In genomic region chr15:66768984-66769383, GRCh38 we compare ENCODE assay signal across 18 cellular contexts.
A peak's percentile ranks its signal among the peaks of the same experiment; 100 is the strongest.
DNase-seq lines count a peak whose midpoint lies in the region; ATAC-seq and TF ChIP-seq lines count a peak whose summit lies in the region.
"Had no signal": no experiment of that assay in that cellular context is flagged by ENCODE, and none has a peak within 500 bp of the region (broad histone marks: within the 10 kb centered on the region; RNA-seq: fewer than 3 reads in every experiment).

No MANE protein-coding gene starts in this region.

- WGBS in endodermal cell (ENCODE audit: insufficient coverage in 1 of 2, insufficient read length in 1 of 2), 2 experiments, result 95 to 100% methylated on average over 7 to 8 of the region's 8 CpGs

- no peaks in the 10 kb centered on the region for H3K9me3 ChIP-seq in Caco-2
- no peaks in the 10 kb centered on the region for H3K9me3 ChIP-seq in endodermal cell (ENCODE audit: control insufficient read depth, low read length)
- H3K9me3 ChIP-seq: BLaER1 had no signal

- H3K27ac Mint-ChIP-seq in Caco-2 (ENCODE audit: unreplicated experiment) (peak overlapping the region; percentile 58), endodermal cell (peak overlapping the region; percentile 26), nephron (peak overlapping the region; percentile 42 to 87 (median 61)), type B pancreatic cell (peak overlapping the region; percentile 25)
- H3K27ac Mint-ChIP-seq: HFFc6 had no signal

- DNase-seq in Caco-2 (no peak), endodermal cell (no peak), type B pancreatic cell (ENCODE audit: extremely low spot score, unreplicated experiment) (no peak), cerebellar nuclear complex (lab: John Stamatoyannopoulos, UW) (no peak)
- DNase-seq: CD4-positive, alpha-beta memory T cell; DMS53; EL; HFFc6; NCI-H1417; NCI-H187 treated with DMSO at 0.1 percent for 48 hours; NCI-H226; NCI-H524 had no signal

- H3K27ac ChIP-seq in endodermal cell (ENCODE audit: low read depth, low read length), result no peak overlapping the region
- H3K27ac ChIP-seq: BLaER1, KMS-11 had no signal

- CTCF ChIA-PET in Caco-2 (lab: Charles Lee), result no interaction called here

- H3K27me3 ChIP-seq in Caco-2 (replicated peaks; ENCODE audit: control insufficient read depth, insufficient read depth, low read length) (no peaks in the 10 kb centered on the region), endodermal cell (ENCODE audit: control insufficient read depth, insufficient read depth, low read length, poor library complexity, severe bottlenecking) (no peaks in the 10 kb centered on the region)
- H3K27me3 ChIP-seq: BLaER1 had no signal

- no peak for ATAC-seq in GM19351 (IDR thresholded peaks at IDR 0.05; ENCODE audit: unreplicated experiment)
- no peak for ATAC-seq in GM18511 (IDR thresholded peaks at IDR 0.05; ENCODE audit: unreplicated experiment)
- ATAC-seq: GM12878 had no signal

- H3K36me3 ChIP-seq in Caco-2 (ENCODE audit: control insufficient read depth, insufficient read depth, low read length) (no peaks in the 10 kb centered on the region; the same call in 1 of the 2 replicates), endodermal cell (ENCODE audit: control insufficient read depth, insufficient read depth, low read length) (peaks cover 40% of the 10 kb centered on the region)
- H3K36me3 ChIP-seq: BLaER1 had no signal

- H3K4me1 Mint-ChIP-seq in Caco-2 (ENCODE audit: low read depth, unreplicated experiment), result peaks cover 39% of the 10 kb centered on the region
- H3K4me1 Mint-ChIP-seq in endodermal cell, result peaks cover 73% of the 10 kb centered on the region
- peaks cover 77% of the 10 kb centered on the region for H3K4me1 Mint-ChIP-seq in nephron
- peaks cover 74% of the 10 kb centered on the region for H3K4me1 Mint-ChIP-seq in type B pancreatic cell (ENCODE audit: unreplicated experiment)

- BruUV-seq in Caco-2 (replicated peaks; lab: Mats Ljungman, UMichigan), result no TSS peak

- no peak for TF ChIP-seq CTCF in Caco-2 (IDR thresholded peaks at IDR 0.05; ENCODE audit: insufficient read depth in 1 of 2, low read depth in 1 of 2, low read length in 1 of 2, severe bottlenecking in 1 of 2, unreplicated experiment in 1 of 2)
- TF ChIP-seq CTCF in endodermal cell (conservative IDR thresholded peaks at IDR 0.05), result no peak
- TF ChIP-seq CTCF in nephron (IDR thresholded peaks at IDR 0.05; ENCODE audit: unreplicated experiment in 3 of 3), result no peak
- TF ChIP-seq CTCF in type B pancreatic cell (conservative IDR thresholded peaks at IDR 0.05), result no peak

- H3K4me3 Mint-ChIP-seq in Caco-2 (ENCODE audit: unreplicated experiment) (no peak overlapping the region), endodermal cell (peak overlapping the region; percentile 13), nephron (no peak overlapping the region), type B pancreatic cell (no peak overlapping the region)
- H3K4me3 Mint-ChIP-seq: CD4-positive, alpha-beta memory T cell; HFFc6 had no signal

- H3K4me1 ChIP-seq in Caco-2, result peaks cover 67% of the 10 kb centered on the region
- H3K4me1 ChIP-seq in endodermal cell (ENCODE audit: control insufficient read depth, insufficient read depth, low read length), result peaks cover 37% of the 10 kb centered on the region

- intact Hi-C loops in Caco-2 (cut with micrococcal nuclease; ENCODE audit: unreplicated experiment), result no loop called here

- no peaks in the 10 kb centered on the region for H3K27me3 Mint-ChIP-seq in Caco-2 (ENCODE audit: insufficient read depth, unreplicated experiment)
- no peaks in the 10 kb centered on the region for H3K27me3 Mint-ChIP-seq in endodermal cell (ENCODE audit: insufficient read depth)
- H3K27me3 Mint-ChIP-seq in nephron (ENCODE audit: low read depth), result no peaks in the 10 kb centered on the region
- H3K27me3 Mint-ChIP-seq in type B pancreatic cell, result no peaks in the 10 kb centered on the region

- no peak overlapping the region for H3K9ac ChIP-seq in endodermal cell (ENCODE audit: extremely low read depth, low read length, poor library complexity, severe bottlenecking)
- H3K9ac ChIP-seq: BLaER1, KMS-11 had no signal

- POLR2A ChIA-PET in Caco-2 (lab: Charles Lee), result no interaction called here

- H3K36me3 Mint-ChIP-seq in Caco-2 (ENCODE audit: insufficient read depth, unreplicated experiment) (no peaks in the 10 kb centered on the region), endodermal cell (ENCODE audit: low read depth) (peaks cover 57% of the 10 kb centered on the region), nephron (ENCODE audit: low read depth) (no peaks in the 10 kb centered on the region), type B pancreatic cell (no peaks in the 10 kb centered on the region)
- H3K36me3 Mint-ChIP-seq: CD4-positive, alpha-beta memory T cell had no signal

- H3K9me3 Mint-ChIP-seq in Caco-2 (ENCODE audit: unreplicated experiment) (no peaks in the 10 kb centered on the region), endodermal cell (no peaks in the 10 kb centered on the region), nephron (no peaks in the 10 kb centered on the region), type B pancreatic cell (no peaks in the 10 kb centered on the region)
- H3K9me3 Mint-ChIP-seq: CD4-positive, alpha-beta memory T cell; HFFc6 had no signal

- H3K4me3 ChIP-seq in Caco-2 (ENCODE audit: low read depth, low read length), result no peak overlapping the region
- no peak overlapping the region for H3K4me3 ChIP-seq in endodermal cell (ENCODE audit: low read length)
- H3K4me3 ChIP-seq: BLaER1, GM12878 had no signal
